In genomic region chr5:149857499-149857898, GRCh38 we compare ENCODE assay signal across 9 cellular contexts.
A peak's percentile ranks its signal among the peaks of the same experiment; 100 is the strongest.
DNase-seq lines count a peak whose midpoint lies in the region; ATAC-seq and TF ChIP-seq lines count a peak whose summit lies in the region.
"Had no signal": no experiment of that assay in that cellular context is flagged by ENCODE, and none has a peak within 500 bp of the region (broad histone marks: within the 10 kb centered on the region; RNA-seq: fewer than 3 reads in every experiment).

No MANE protein-coding gene starts in this region.

- peak; percentile 88 for ATAC-seq in body of pancreas
- peak; percentile 76 to 87 for ATAC-seq in upper lobe of left lung (ENCODE audit: low FRiP score in 2 of 2)
- ATAC-seq in GM18868 (IDR thresholded peaks at IDR 0.05; ENCODE audit: unreplicated experiment) = no peak
- ATAC-seq in HG03469 (IDR thresholded peaks at IDR 0.05; ENCODE audit: unreplicated experiment) = no peak

- DNase-seq in NCI-H748 (lab: John Stamatoyannopoulos, UW; ENCODE audit: unreplicated experiment) (peak; percentile 60), NCI-H748 treated with DMSO at 0.1 percent for 48 hours (lab: John Stamatoyannopoulos, UW) (no peak), body of pancreas (peak; percentile 75 to 90 (median 86)), kidney tubule cell (ENCODE audit: low spot score) (peak; percentile 93), upper lobe of left lung (peak in 1 of 2 donors; percentile 79)
- no peak for DNase-seq in stimulated activated CD4-positive, alpha-beta T cell treated with anti-CD3 and anti-CD28 coated beads, Interleukin-4, amount 100 ng/mL, for 4 hours
- DNase-seq: activated CD8-positive, alpha-beta memory T cell treated with anti-CD3 and anti-CD28 coated beads, Interleukin-2, amount 50 U/mL, for 48 hours had no signal

- H3K4me1 ChIP-seq in body of pancreas = peaks cover 9% of the 10 kb centered on the region
- H3K4me1 ChIP-seq in upper lobe of left lung = peaks cover 20 to 27% (median 24%) of the 10 kb centered on the region in 4 donors

- peak in 1 of 3 donors; percentile 35 for TF ChIP-seq POLR2A in body of pancreas (IDR thresholded peaks at IDR 0.05)
- peak in 1 of 4 donors; percentile 41 for TF ChIP-seq POLR2A in upper lobe of left lung (IDR thresholded peaks at IDR 0.05)

- intact Hi-C loops in body of pancreas (cut with DNase I) = no loop called here

- H3K9me3 ChIP-seq in body of pancreas (no peaks in the 10 kb centered on the region), upper lobe of left lung (no peaks in the 10 kb centered on the region)

- TF ChIP-seq CTCF in body of pancreas (IDR thresholded peaks at IDR 0.05) (no peak), upper lobe of left lung (IDR thresholded peaks at IDR 0.05) (no peak)

- H3K4me3 ChIP-seq in body of pancreas = no peak overlapping the region
- H3K4me3 ChIP-seq in upper lobe of left lung = no peak overlapping the region

- 22 to 27% methylated on average over 3 to 4 of the region's 4 CpGs for WGBS in body of pancreas, 2 donors
- WGBS in upper lobe of left lung, 2 donors = 28 to 30% methylated on average over 3 to 4 of the region's 4 CpGs

- H3K27me3 ChIP-seq in body of pancreas = no peaks in the 10 kb centered on the region
- no peaks in the 10 kb centered on the region for H3K27me3 ChIP-seq in upper lobe of left lung

- peak; percentile 94 to 100 (median 98) for TF ChIP-seq EP300 in upper lobe of left lung (IDR thresholded peaks at IDR 0.05)

- H3K36me3 ChIP-seq in body of pancreas (replicated peaks in 1 of 2; ENCODE audit: insufficient read depth in 1 of 2, low read depth in 2 of 2) (no peaks in the 10 kb centered on the region), upper lobe of left lung (no peaks in the 10 kb centered on the region)

- H3K27ac ChIP-seq in body of pancreas = peak overlapping the region; percentile 40 to 60 (median 59)
- H3K27ac ChIP-seq in upper lobe of left lung = peak overlapping the region; percentile 68 to 92 (median 82)

Comparison
In these comparisons a context has a peak if more than half of its experiments do, and no peak if none do; other contexts are left out.
1. DNase-seq: peak in NCI-H748 (single experiment), body of pancreas (4 of 4) and kidney tubule cell (single experiment); none in NCI-H748 treated with DMSO at 0.1 percent for 48 hours (single experiment) and stimulated activated CD4-positive, alpha-beta T cell treated with anti-CD3 and anti-CD28 coated beads, Interleukin-4, amount 100 ng/mL, for 4 hours (0 of 2).
2. ATAC-seq: peak in body of pancreas (single experiment) and upper lobe of left lung (2 of 2); none in GM18868 (single experiment) and HG03469 (single experiment).